Comparison of ENCODE assay signal across 23 cellular contexts in genomic region chr1:244068563-244068962, GRCh38.
"Had no signal": no experiment of that assay in that cellular context is flagged by ENCODE, and none has a peak within 500 bp of the region (broad histone marks: within the 10 kb centered on the region; RNA-seq: fewer than 3 reads in every experiment).

No MANE protein-coding gene starts in this region.

- H2AFZ ChIP-seq: neural progenitor cell had no signal

- H3K36me3 Mint-ChIP-seq: activated naive CD8-positive, alpha-beta T cell; memory B cell; naive B cell; neural progenitor cell had no signal

- H3K4me1 ChIP-seq: colonic mucosa, prostate gland, thyroid gland had no signal

- H3K4me2 ChIP-seq: neural progenitor cell had no signal

- H3K9ac ChIP-seq: neural progenitor cell had no signal

- H3K27me3 ChIP-seq: body of pancreas, colonic mucosa, neural progenitor cell, thyroid gland had no signal

- H3K27me3 Mint-ChIP-seq: activated naive CD8-positive, alpha-beta T cell; memory B cell; naive B cell had no signal

- DNase-seq: activated CD4-positive, alpha-beta T cell treated with anti-CD3 and anti-CD28 coated beads, Interleukin-2, amount 10 ng/mL, durations not matched to agents 7 days and 5 days; activated gamma-delta T cell; activated T-cell treated with anti-CD3 and anti-CD28 coated beads, Interleukin-2, amount 50 U/mL, for 72 hours; amygdala; caudate nucleus; colonic mucosa; endodermal cell; erythroblast; glutamatergic neuron; hippocampal formation; left ventricle myocardium superior; mucosa of descending colon; naive B cell; right cardiac atrium; stimulated activated CD4-positive, alpha-beta T cell treated with anti-CD3 and anti-CD28 coated beads, Interleukin-2, amount 100 ng/mL, for 24 hours; stimulated activated naive CD4-positive, alpha-beta T cell treated with Interleukin-2 at 50 U/mL for 16 hours; thyroid gland had no signal

- H3K9me3 Mint-ChIP-seq: activated CD4-positive, alpha-beta T cell treated with anti-CD3 and anti-CD28 coated beads, Interleukin-2, amount 10 ng/mL, durations not matched to agents 7 days and 5 days; activated T-cell treated with anti-CD3 and anti-CD28 coated beads, Interleukin-2, amount 50 U/mL, for 72 hours; endodermal cell; memory B cell; naive B cell; neural progenitor cell; T-helper 1 cell treated with Interleukin-12 subunit alpha and Interleukin-12 subunit beta and Interleukin-4 antibody, amounts not matched to agents 30 μg/mL and 1 μg/mL, for 36 hours had no signal

- H3K36me3 ChIP-seq: colonic mucosa, neural progenitor cell, prostate gland, thyroid gland had no signal

- H3K9me3 ChIP-seq: body of pancreas, colonic mucosa, mucosa of descending colon, prostate gland, thyroid gland had no signal

- H3K4me3 ChIP-seq: body of pancreas, colonic mucosa, mucosa of descending colon, neural progenitor cell, prostate gland, thyroid gland had no signal

- ATAC-seq: activated T-cell treated with anti-CD3 and anti-CD28 coated beads, Interleukin-2, amount 50 U/mL, for 72 hours; left ventricle myocardium superior; right cardiac atrium had no signal

- H3K27ac Mint-ChIP-seq: activated CD4-positive, alpha-beta T cell treated with anti-CD3 and anti-CD28 coated beads, Interleukin-2, amount 10 ng/mL, durations not matched to agents 7 days and 5 days; activated naive CD8-positive, alpha-beta T cell; activated T-cell treated with anti-CD3 and anti-CD28 coated beads, Interleukin-2, amount 50 U/mL, for 72 hours; endodermal cell; memory B cell; neural progenitor cell; T-helper 1 cell treated with Interleukin-12 subunit alpha and Interleukin-12 subunit beta and Interleukin-4 antibody, amounts not matched to agents 30 μg/mL and 1 μg/mL, for 36 hours had no signal

- H3K27ac ChIP-seq: colonic mucosa, neural progenitor cell, prostate gland, thyroid gland had no signal

- H3K4me3 Mint-ChIP-seq: activated CD4-positive, alpha-beta T cell treated with anti-CD3 and anti-CD28 coated beads, Interleukin-2, amount 10 ng/mL, durations not matched to agents 7 days and 5 days; activated naive CD8-positive, alpha-beta T cell; activated T-cell treated with anti-CD3 and anti-CD28 coated beads, Interleukin-2, amount 50 U/mL, for 72 hours; endodermal cell; memory B cell; neural progenitor cell; T-helper 1 cell treated with Interleukin-12 subunit alpha and Interleukin-12 subunit beta and Interleukin-4 antibody, amounts not matched to agents 30 μg/mL and 1 μg/mL, for 36 hours had no signal
